In the genomic region with DNA sequence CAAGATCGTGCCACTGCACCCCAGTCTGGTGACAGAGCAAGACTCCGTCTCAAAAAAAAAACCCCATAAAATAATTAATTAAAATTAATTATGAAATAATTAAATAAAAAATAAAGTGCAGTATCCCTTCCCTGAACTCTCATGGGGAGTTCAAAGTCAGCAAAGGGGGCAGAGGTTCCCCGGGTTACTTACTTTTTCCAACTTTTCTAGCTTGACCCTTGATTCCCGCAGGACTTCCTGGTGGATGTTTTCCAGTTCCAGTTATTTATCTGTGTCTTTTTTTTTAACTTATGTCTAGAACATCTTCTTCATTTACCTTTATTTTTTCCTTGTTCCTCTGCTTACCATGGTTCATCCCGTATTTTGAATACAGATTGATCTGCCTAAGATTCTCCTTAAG, we compare ENCODE assay signal across 21 cellular contexts.
"Had no signal": no experiment of that assay in that cellular context is flagged by ENCODE, and none has a peak within 500 bp of the region (broad histone marks: within the 10 kb centered on the region; RNA-seq: fewer than 3 reads in every experiment).

No MANE protein-coding gene starts in this region.

- DNase-seq: Kasumi-1, MV-4-11, NCI-H1048, NCI-H1105, NCI-H1417, NCI-H1436 treated with DMSO at 0.1 percent for 48 hours, NCI-H1694, NCI-H187 treated with DMSO at 0.1 percent for 48 hours, NCI-H2029 treated with DMSO at 0.1 percent for 48 hours, NCI-H226, NCI-H446, NCI-H510A, NCI-H524 treated with DMSO at 0.1 percent for 48 hours, NCI-H69, NCI-H774, RPMI8226, SHP77 treated with DMSO at 0.1 percent for 48 hours, SJCRH30 had no signal

- H3K4me3 ChIP-seq: K562, SJCRH30 had no signal

- H3K4me2 ChIP-seq: KMS-11 had no signal

- H3K36me3 ChIP-seq: SJCRH30 had no signal

- H3K4me1 ChIP-seq: SJCRH30 had no signal

- H3K27ac ChIP-seq: KMS-11, SJCRH30 had no signal

- ATAC-seq: K562, SK-N-SH treated with all-trans-retinoic acid at 6 μM for 48 hours had no signal

- H3K9ac ChIP-seq: KMS-11 had no signal

- H3K9me3 ChIP-seq: SJCRH30 had no signal

- H3K27me3 ChIP-seq: SJCRH30 had no signal
